28 cellular contexts compared by ENCODE assay signal in genomic region chr7:159192761-159193453, GRCh38. TPM values are rescaled to one million over a fixed set of nuclear protein-coding genes. Genes with fewer than 3 reads are reported as not detected.
"Had no signal": no experiment of that assay in that cellular context is flagged by ENCODE, and none has a peak within 500 bp of the region (broad histone marks: within the 10 kb centered on the region; RNA-seq: fewer than 3 reads in every experiment).

No MANE protein-coding gene starts in this region.

- H3K4me3 Mint-ChIP-seq: activated CD8-positive, alpha-beta T cell treated with anti-CD3 and anti-CD28 coated beads, Interleukin-2, amount 10 ng/mL, durations not matched to agents 7 days and 5 days; dendritic cell treated with granulocyte-macrophage colony-stimulating factor and Interleukin-4, amounts not matched to agents 40 ng/mL and 50 ng/mL, for 4 days; stimulated activated memory B cell treated with anti-CD40 and anti-IgM and Interleukin-4, amounts not matched to agents 10 μg/mL and 1 μg/mL and 100 μg/mL, for 72 hours; WTC11 had no signal

- H3K4me1 ChIP-seq: ascending aorta, foreskin keratinocyte, psoas muscle, right lobe of liver, thyroid gland had no signal

- H3K9me3 Mint-ChIP-seq: dendritic cell treated with granulocyte-macrophage colony-stimulating factor and Interleukin-4, amounts not matched to agents 40 ng/mL and 50 ng/mL, for 4 days; stimulated activated memory B cell treated with anti-CD40 and anti-IgM and Interleukin-4, amounts not matched to agents 10 μg/mL and 1 μg/mL and 100 μg/mL, for 72 hours had no signal

- FAIRE-seq: keratinocyte had no signal

- H3K36me3 Mint-ChIP-seq: stimulated activated memory B cell treated with anti-CD40 and anti-IgM and Interleukin-4, amounts not matched to agents 10 μg/mL and 1 μg/mL and 100 μg/mL, for 72 hours; WTC11 had no signal

- H3K4me3 ChIP-seq: ascending aorta, left lung, ovary, psoas muscle, right lobe of liver, thyroid gland had no signal

- H3K27ac Mint-ChIP-seq: activated CD8-positive, alpha-beta T cell treated with anti-CD3 and anti-CD28 coated beads, Interleukin-2, amount 10 ng/mL, durations not matched to agents 7 days and 5 days; dendritic cell treated with granulocyte-macrophage colony-stimulating factor and Interleukin-4, amounts not matched to agents 40 ng/mL and 50 ng/mL, for 4 days; stimulated activated memory B cell treated with anti-CD40 and anti-IgM and Interleukin-4, amounts not matched to agents 10 μg/mL and 1 μg/mL and 100 μg/mL, for 72 hours; WTC11 had no signal

- DNase-seq: activated CD4-positive, alpha-beta T cell treated with anti-CD3 and anti-CD28 coated beads for 4 hours; activated CD8-positive, alpha-beta memory T cell treated with anti-CD3 and anti-CD28 coated beads, Interleukin-2, amount 50 U/mL, for 48 hours; activated CD8-positive, alpha-beta T cell treated with anti-CD3 and anti-CD28 coated beads, Interleukin-2, amount 10 ng/mL, durations not matched to agents 7 days and 5 days; activated effector memory CD4-positive, alpha-beta T cell treated with anti-CD3 and anti-CD28 coated beads, Interleukin-2, amount 50 U/mL, for 16 hours; activated naive CD4-positive, alpha-beta T cell treated with anti-CD3 and anti-CD28 coated beads, Interleukin-2, amount 50 U/mL, for 16 hours; activated T-cell treated with anti-CD3 and anti-CD28 coated beads, Interleukin-2, amount 50 U/mL, for 48 hours; cerebellar nuclear complex; effector CD8-positive, alpha-beta T cell; foreskin keratinocyte; glutamatergic neuron; hypothalamus; left lung; mammary epithelial cell; midbrain; psoas muscle; right lobe of liver; stimulated activated CD4-positive, alpha-beta T cell treated with anti-CD3 and anti-CD28 coated beads, Interleukin-4, amount 100 ng/mL, for 24 hours; SW 1271; thyroid gland had no signal

- H3K27ac ChIP-seq: ascending aorta, epithelial cell of prostate, foreskin keratinocyte, left lung, ovary, psoas muscle, right lobe of liver, thyroid gland had no signal

- ATAC-seq: activated CD8-positive, alpha-beta T cell treated with anti-CD3 and anti-CD28 coated beads, Interleukin-2, amount 10 ng/mL, durations not matched to agents 7 days and 5 days; foreskin keratinocyte; left lung; psoas muscle; right lobe of liver; stimulated activated memory B cell treated with anti-CD40 and anti-IgM and Interleukin-4, amounts not matched to agents 10 μg/mL and 1 μg/mL and 100 μg/mL, for 72 hours had no signal

- H3K9me3 ChIP-seq: ovary, right lobe of liver, thyroid gland had no signal

- H3K27me3 Mint-ChIP-seq: dendritic cell treated with granulocyte-macrophage colony-stimulating factor and Interleukin-4, amounts not matched to agents 40 ng/mL and 50 ng/mL, for 4 days had no signal

- H3K27me3 ChIP-seq: ascending aorta, foreskin keratinocyte, ovary, right lobe of liver, thyroid gland had no signal

- H3K36me3 ChIP-seq: ascending aorta, left lung, ovary, right lobe of liver, thyroid gland had no signal

RNA-seq across cellular contexts. Expression of gene VIPR2, which starts 48.2 kb away (rescaled TPM):
- total RNA-seq: activated CD8-positive, alpha-beta T cell treated with anti-CD3 and anti-CD28 coated beads, Interleukin-2, amount 10 ng/mL, durations not matched to agents 7 days and 5 days; foreskin keratinocyte; mammary epithelial cell; myocyte; SK-MEL-5 had no signal
- polyA plus RNA-seq: foreskin keratinocyte, keratinocyte, mammary epithelial cell had no signal
